ENCODE assay signal across 8 cellular contexts in genomic region chr4:10893417-10893816, GRCh38.
DNase-seq lines count a peak whose midpoint lies in the region; ATAC-seq and TF ChIP-seq lines count a peak whose summit lies in the region.

No MANE protein-coding gene starts in this region.

- H3K27me3 ChIP-seq in heart right ventricle (no peaks in the 10 kb centered on the region), testis (no peaks in the 10 kb centered on the region)

- no peak for TF ChIP-seq POLR2A in testis (IDR thresholded peaks at IDR 0.05)

- H3K36me3 ChIP-seq in heart right ventricle (no peaks in the 10 kb centered on the region), testis (ENCODE audit: low read depth, missing control alignments) (no peaks in the 10 kb centered on the region)

- TF ChIP-seq CTCF in heart right ventricle (IDR thresholded peaks at IDR 0.05) (peak in 7 of 9 donors; percentile 17 to 44 (median 27)), astrocyte of the cerebellum (IDR thresholded peaks at IDR 0.05; ENCODE audit: low read depth, low read length, missing control alignments) (peak; percentile 58), testis (IDR thresholded peaks at IDR 0.05) (peak in 2 of 3 experiments; percentile 35 to 38)

- intact Hi-C loops in heart right ventricle (cut with DNase I), result no loop called here
- intact Hi-C loops in cardiac septum (cut with DNase I), result no loop called here
- intact Hi-C loops in testis (cut with DNase I; ENCODE audit: low total_unique reads), result no loop called here

- no peak for ATAC-seq in heart right ventricle
- peak; percentile 82 for ATAC-seq in HG02943 (IDR thresholded peaks at IDR 0.05; ENCODE audit: low read depth, unreplicated experiment)
- ATAC-seq in esophagus mucosa, result no peak
- ATAC-seq in HG03139 (IDR thresholded peaks at IDR 0.05; ENCODE audit: unreplicated experiment), result no peak

- H3K9me3 ChIP-seq in heart right ventricle, result no peaks in the 10 kb centered on the region
- no peaks in the 10 kb centered on the region for H3K9me3 ChIP-seq in testis

- H3K4me1 ChIP-seq in heart right ventricle (no peaks in the 10 kb centered on the region), testis (no peaks in the 10 kb centered on the region)

- in situ Hi-C loops in astrocyte of the cerebellum (cut with HindIII; ENCODE audit: low sequenced_read_pairs), result no loop called here

- H3K4me3 ChIP-seq in heart right ventricle (no peak overlapping the region), astrocyte of the cerebellum (ENCODE audit: low read depth, low read length) (no peak overlapping the region), testis (no peak overlapping the region)

- H3K27ac ChIP-seq in heart right ventricle (no peak overlapping the region), testis (no peak overlapping the region), caudate nucleus (ENCODE audit: low read depth, low read length) (no peak overlapping the region)

- DNase-seq in heart right ventricle (no peak), cardiac septum (ENCODE audit: low spot score) (no peak), astrocyte of the cerebellum (ENCODE audit: low read depth) (no peak), testis (peak; percentile 17), caudate nucleus (lab: John Stamatoyannopoulos, UW) (no peak)
